ENCODE assay signal across 27 cellular contexts in the genomic region with DNA sequence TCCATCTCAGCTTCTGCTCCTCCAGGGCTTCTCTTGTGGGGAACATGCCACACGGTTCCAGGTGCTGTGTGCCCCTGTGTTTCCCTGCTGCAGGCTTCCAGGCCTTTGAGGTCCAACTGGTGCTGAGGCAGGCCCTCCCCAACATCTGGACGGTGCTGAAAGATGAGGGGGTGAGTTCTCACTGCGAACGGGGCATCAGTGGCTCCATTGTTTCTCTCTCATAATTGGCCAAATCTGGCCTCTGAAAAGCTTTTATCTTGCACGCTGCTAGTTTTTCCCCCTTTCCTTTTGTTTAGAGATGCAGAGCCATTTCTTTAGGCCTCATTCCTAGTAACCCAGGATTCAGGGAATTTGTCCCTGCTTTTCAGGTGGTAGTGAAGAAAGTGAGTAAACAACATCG. TPM values are rescaled to one million over a fixed set of nuclear protein-coding genes. Genes with fewer than 3 reads are reported as not detected.
"Had no signal": no experiment of that assay in that cellular context is flagged by ENCODE, and none has a peak within 500 bp of the region (broad histone marks: within the 10 kb centered on the region; RNA-seq: fewer than 3 reads in every experiment).

No MANE protein-coding gene starts in this region.

- H3K4me1 Mint-ChIP-seq: activated T-helper 17 cell treated with anti-CD3 and anti-CD28 coated beads, Interleukin-2, amount 50 U/mL, for 72 hours; mesothelial cell of epicardium had no signal

- H3K9ac ChIP-seq: parathyroid adenoma had no signal

- DNase-seq: activated CD8-positive, alpha-beta memory T cell treated with anti-CD3 and anti-CD28 coated beads for 24 hours; activated CD8-positive, alpha-beta memory T cell treated with anti-CD3 and anti-CD28 coated beads, Interleukin-2, amount 50 U/mL, for 4 hours; activated naive CD4-positive, alpha-beta T cell; activated T-cell treated with anti-CD3 and anti-CD28 coated beads, Interleukin-2, amount 50 U/mL, for 24 hours; brain microvascular endothelial cell; effector memory CD8-positive, alpha-beta T cell; heart left ventricle; kidney glomerular epithelial cell; left lung; small intestine; stimulated activated CD4-positive, alpha-beta T cell treated with anti-CD3 and anti-CD28 coated beads, Interleukin-15, amount 100 ng/mL, for 24 hours; stimulated activated naive B cell treated with anti-CD40 and anti-IgM and Interleukin-4, amounts not matched to agents 10 μg/mL and 1 μg/mL and 100 μg/mL, for 72 hours; T-helper 9 cell; upper lobe of left lung had no signal

- H3K36me3 ChIP-seq: adrenal gland, ascending aorta, brain microvascular endothelial cell, heart left ventricle, left lung, thoracic aorta, upper lobe of left lung had no signal

- H2AFZ ChIP-seq: parathyroid adenoma had no signal

- ATAC-seq: activated T-helper 17 cell treated with anti-CD3 and anti-CD28 coated beads, Interleukin-2, amount 50 U/mL, for 72 hours; effector memory CD8-positive, alpha-beta T cell; gastroesophageal sphincter; heart left ventricle; left lung; natural killer cell treated with Interleukin-12 subunit alpha and Interleukin-12 subunit beta and Interleukin-15 and Interleukin-18, amount 100 ng/mL, for 72 hours; sciatic nerve; stimulated activated naive B cell treated with anti-CD40 and anti-IgM and Interleukin-4, amounts not matched to agents 10 μg/mL and 1 μg/mL and 100 μg/mL, for 72 hours had no signal

- H3K27ac ChIP-seq: adrenal gland, ascending aorta, brain microvascular endothelial cell, gastroesophageal sphincter, heart left ventricle, left lung, parathyroid adenoma, thoracic aorta, upper lobe of left lung had no signal

- H3K4me3 Mint-ChIP-seq: activated naive CD8-positive, alpha-beta T cell; activated T-cell treated with anti-CD3 and anti-CD28 coated beads, Interleukin-2, amount 50 U/mL, for 24 hours; activated T-helper 17 cell treated with anti-CD3 and anti-CD28 coated beads, Interleukin-2, amount 50 U/mL, for 72 hours; effector memory CD8-positive, alpha-beta T cell; mesothelial cell of epicardium; natural killer cell treated with Interleukin-12 subunit alpha and Interleukin-12 subunit beta and Interleukin-15 and Interleukin-18, amount 100 ng/mL, for 72 hours; stimulated activated naive B cell treated with anti-CD40 and anti-IgM and Interleukin-4, amounts not matched to agents 10 μg/mL and 1 μg/mL and 100 μg/mL, for 72 hours had no signal

- H3K27ac Mint-ChIP-seq: activated naive CD8-positive, alpha-beta T cell; activated T-cell treated with anti-CD3 and anti-CD28 coated beads, Interleukin-2, amount 50 U/mL, for 24 hours; activated T-helper 17 cell treated with anti-CD3 and anti-CD28 coated beads, Interleukin-2, amount 50 U/mL, for 72 hours; mesothelial cell of epicardium; natural killer cell treated with Interleukin-12 subunit alpha and Interleukin-12 subunit beta and Interleukin-15 and Interleukin-18, amount 100 ng/mL, for 72 hours; stimulated activated naive B cell treated with anti-CD40 and anti-IgM and Interleukin-4, amounts not matched to agents 10 μg/mL and 1 μg/mL and 100 μg/mL, for 72 hours had no signal

- H3K27me3 ChIP-seq: adrenal gland, ascending aorta, brain microvascular endothelial cell, gastroesophageal sphincter, heart left ventricle, left lung, upper lobe of left lung had no signal

- H3K9me3 ChIP-seq: adrenal gland, ascending aorta, gastroesophageal sphincter, heart left ventricle, left lung, thoracic aorta, upper lobe of left lung had no signal

- H3K79me2 ChIP-seq: parathyroid adenoma had no signal

- H3K4me1 ChIP-seq: adrenal gland, ascending aorta, gastroesophageal sphincter, heart left ventricle, left lung, parathyroid adenoma, upper lobe of left lung had no signal

- H3K27me3 Mint-ChIP-seq: activated naive CD8-positive, alpha-beta T cell; activated T-cell treated with anti-CD3 and anti-CD28 coated beads, Interleukin-2, amount 50 U/mL, for 24 hours; activated T-helper 17 cell treated with anti-CD3 and anti-CD28 coated beads, Interleukin-2, amount 50 U/mL, for 72 hours; effector memory CD8-positive, alpha-beta T cell; natural killer cell treated with Interleukin-12 subunit alpha and Interleukin-12 subunit beta and Interleukin-15 and Interleukin-18, amount 100 ng/mL, for 72 hours; stimulated activated naive B cell treated with anti-CD40 and anti-IgM and Interleukin-4, amounts not matched to agents 10 μg/mL and 1 μg/mL and 100 μg/mL, for 72 hours had no signal

- H3K36me3 Mint-ChIP-seq: mesothelial cell of epicardium; natural killer cell treated with Interleukin-12 subunit alpha and Interleukin-12 subunit beta and Interleukin-15 and Interleukin-18, amount 100 ng/mL, for 72 hours had no signal

- FAIRE-seq: small intestine had no signal

- H3K4me3 ChIP-seq: adrenal gland, ascending aorta, gastroesophageal sphincter, heart left ventricle, left lung, lung, thoracic aorta, upper lobe of left lung had no signal

- H3K9me3 Mint-ChIP-seq: activated T-cell treated with anti-CD3 and anti-CD28 coated beads, Interleukin-2, amount 50 U/mL, for 24 hours; activated T-helper 17 cell treated with anti-CD3 and anti-CD28 coated beads, Interleukin-2, amount 50 U/mL, for 72 hours; effector memory CD8-positive, alpha-beta T cell; mesothelial cell of epicardium; natural killer cell treated with Interleukin-12 subunit alpha and Interleukin-12 subunit beta and Interleukin-15 and Interleukin-18, amount 100 ng/mL, for 72 hours; stimulated activated naive B cell treated with anti-CD40 and anti-IgM and Interleukin-4, amounts not matched to agents 10 μg/mL and 1 μg/mL and 100 μg/mL, for 72 hours had no signal

RNA-seq across cellular contexts. Expression of a gene that starts 8.6 kb away (rescaled TPM):
- total RNA-seq: ascending aorta, dermis microvascular lymphatic vessel endothelial cell, renal cortical epithelial cell, sciatic nerve had no signal
